ENCODE assay signal across 17 cellular contexts in genomic region chr1:100860397-100860991, GRCh38. TPM values are rescaled to one million over a fixed set of nuclear protein-coding genes. Genes with fewer than 3 reads are reported as not detected.
DNase-seq lines count a peak whose midpoint lies in the region; ATAC-seq and TF ChIP-seq lines count a peak whose summit lies in the region.
"Had no signal": no experiment of that assay in that cellular context is flagged by ENCODE, and none has a peak within 500 bp of the region (broad histone marks: within the 10 kb centered on the region; RNA-seq: fewer than 3 reads in every experiment).

No MANE protein-coding gene starts in this region.

- no peaks in the 10 kb centered on the region for H3K36me3 Mint-ChIP-seq in endodermal cell (ENCODE audit: low read depth)
- H3K36me3 Mint-ChIP-seq in CD4-positive, alpha-beta T cell (ENCODE audit: low read depth): no peaks in the 10 kb centered on the region
- H3K36me3 Mint-ChIP-seq: activated naive CD4-positive, alpha-beta T cell treated with anti-CD3 and anti-CD28 coated beads, Interleukin-2, amount 50 U/mL, for 72 hours had no signal

- POLR2A ChIA-PET in CD4-positive, alpha-beta T cell (lab: Charles Lee): interaction anchor here (0.6 kb wide), 1 partner anchor 1112 kb away, joined by 5 read pairs; no protein-coding TSS in a partner anchor

- intact Hi-C loops in CD4-positive, alpha-beta T cell (cut with DNase I, micrococcal nuclease): no loop called here

- H3K36me3 ChIP-seq in endodermal cell (ENCODE audit: control insufficient read depth, insufficient read depth, low read length): no peaks in the 10 kb centered on the region
- H3K36me3 ChIP-seq: suprapubic skin had no signal

- H3K4me3 ChIP-seq in endodermal cell (ENCODE audit: low read length): peak overlapping the region; percentile 28
- no peak overlapping the region for H3K4me3 ChIP-seq in retinal pigment epithelial cell (ENCODE audit: low read length)
- H3K4me3 ChIP-seq: suprapubic skin had no signal

- H3K9me3 ChIP-seq in endodermal cell (ENCODE audit: control insufficient read depth, low read length): peaks cover 31% of the 10 kb centered on the region
- no peaks in the 10 kb centered on the region for H3K9me3 ChIP-seq in CD4-positive, alpha-beta T cell (ENCODE audit: control insufficient read depth, low read length)
- H3K9me3 ChIP-seq: suprapubic skin had no signal

- WGBS in endodermal cell (ENCODE audit: insufficient coverage in 1 of 2, insufficient read length in 1 of 2), 2 experiments: 44 to 63% methylated on average over 3 of the region's 3 CpGs

- H3K9me3 Mint-ChIP-seq in endodermal cell: peaks cover 4% of the 10 kb centered on the region
- H3K9me3 Mint-ChIP-seq in CD4-positive, alpha-beta T cell: no peaks in the 10 kb centered on the region
- H3K9me3 Mint-ChIP-seq: activated naive CD4-positive, alpha-beta T cell treated with anti-CD3 and anti-CD28 coated beads, Interleukin-2, amount 50 U/mL, for 72 hours; T-helper 1 cell treated with Interleukin-12 subunit alpha and Interleukin-12 subunit beta and Interleukin-4 antibody, amounts not matched to agents 30 μg/mL and 1 μg/mL, for 36 hours had no signal

- no peaks in the 10 kb centered on the region for H3K27me3 Mint-ChIP-seq in endodermal cell (ENCODE audit: insufficient read depth)
- no peaks in the 10 kb centered on the region for H3K27me3 Mint-ChIP-seq in CD4-positive, alpha-beta T cell
- H3K27me3 Mint-ChIP-seq: progenitor cell of endocrine pancreas had no signal

- no peak overlapping the region for H3K27ac ChIP-seq in endodermal cell (ENCODE audit: low read depth, low read length)
- H3K27ac ChIP-seq in CD4-positive, alpha-beta T cell (ENCODE audit: low read depth, low read length): no peak overlapping the region
- H3K27ac ChIP-seq: HL-60, suprapubic skin had no signal

- no peak overlapping the region for H3K27ac Mint-ChIP-seq in endodermal cell
- no peak overlapping the region for H3K27ac Mint-ChIP-seq in CD4-positive, alpha-beta T cell
- H3K27ac Mint-ChIP-seq: activated CD8-positive, alpha-beta T cell treated with anti-CD3 and anti-CD28 coated beads, Interleukin-2, amount 10 ng/mL, durations not matched to agents 7 days and 5 days; activated naive CD4-positive, alpha-beta T cell treated with anti-CD3 and anti-CD28 coated beads, Interleukin-2, amount 50 U/mL, for 72 hours; T-helper 1 cell treated with Interleukin-12 subunit alpha and Interleukin-12 subunit beta and Interleukin-4 antibody, amounts not matched to agents 30 μg/mL and 1 μg/mL, for 36 hours had no signal

- peaks cover 6% of the 10 kb centered on the region for H3K4me1 ChIP-seq in endodermal cell (ENCODE audit: control insufficient read depth, insufficient read depth, low read length)
- H3K4me1 ChIP-seq: suprapubic skin had no signal

- no peak for TF ChIP-seq CTCF in endodermal cell (conservative IDR thresholded peaks at IDR 0.05)
- no peak for TF ChIP-seq CTCF in retinal pigment epithelial cell (conservative IDR thresholded peaks at IDR 0.05; ENCODE audit: low read depth, low read length)
- TF ChIP-seq CTCF in CD4-positive, alpha-beta T cell (IDR thresholded peaks at IDR 0.05): no peak

- H3K9ac ChIP-seq in endodermal cell (ENCODE audit: extremely low read depth, low read length, poor library complexity, severe bottlenecking): no peak overlapping the region

- no peaks in the 10 kb centered on the region for H3K27me3 ChIP-seq in endodermal cell (ENCODE audit: control insufficient read depth, insufficient read depth, low read length, poor library complexity, severe bottlenecking)
- peaks cover 3% of the 10 kb centered on the region for H3K27me3 ChIP-seq in CD4-positive, alpha-beta T cell (ENCODE audit: control insufficient read depth, insufficient read depth, low read length)
- H3K27me3 ChIP-seq: suprapubic skin had no signal

- no peak overlapping the region for H3K4me3 Mint-ChIP-seq in endodermal cell
- no peak overlapping the region for H3K4me3 Mint-ChIP-seq in CD4-positive, alpha-beta T cell
- H3K4me3 Mint-ChIP-seq: activated CD8-positive, alpha-beta T cell treated with anti-CD3 and anti-CD28 coated beads, Interleukin-2, amount 10 ng/mL, durations not matched to agents 7 days and 5 days; T-helper 1 cell treated with Interleukin-12 subunit alpha and Interleukin-12 subunit beta and Interleukin-4 antibody, amounts not matched to agents 30 μg/mL and 1 μg/mL, for 36 hours had no signal

- ATAC-seq in CD4-positive, alpha-beta T cell (ENCODE audit: poor library complexity): no peak
- ATAC-seq: activated CD8-positive, alpha-beta T cell treated with anti-CD3 and anti-CD28 coated beads, Interleukin-2, amount 10 ng/mL, durations not matched to agents 7 days and 5 days; activated naive CD4-positive, alpha-beta T cell treated with anti-CD3 and anti-CD28 coated beads, Interleukin-2, amount 50 U/mL, for 72 hours had no signal

- H3K4me1 Mint-ChIP-seq in endodermal cell: peaks cover 9% of the 10 kb centered on the region
- H3K4me1 Mint-ChIP-seq in CD4-positive, alpha-beta T cell (ENCODE audit: low read depth): no peaks in the 10 kb centered on the region

- peak; percentile 13 for DNase-seq in NCI-H2029 (lab: John Stamatoyannopoulos, UW)
- DNase-seq in NCI-H2029 treated with DMSO at 0.1 percent for 48 hours (lab: John Stamatoyannopoulos, UW): no peak
- DNase-seq in NCI-H69 (lab: John Stamatoyannopoulos, UW): peak; percentile 22
- DNase-seq in endodermal cell: no peak
- DNase-seq in retinal pigment epithelial cell (ENCODE audit: low read depth): peak; percentile 26
- DNase-seq in NOMO-1 (lab: John Stamatoyannopoulos, UW; ENCODE audit: unreplicated experiment in 2 of 2): no peak
- no peak for DNase-seq in CD4-positive, alpha-beta T cell
- no peak for DNase-seq in activated gamma-delta T cell treated with Interleukin-2 at 50 U/mL for 16 hours
- DNase-seq: ACHN; activated CD8-positive, alpha-beta T cell treated with anti-CD3 and anti-CD28 coated beads, Interleukin-2, amount 10 ng/mL, durations not matched to agents 7 days and 5 days; hypothalamus; NK-92 treated with Interleukin-12 subunit alpha and Interleukin-12 subunit beta, amount 100 ng/mL, for 24 hours had no signal

- CTCF ChIA-PET in CD4-positive, alpha-beta T cell (lab: Charles Lee): no interaction called here

RNA-seq across cellular contexts. Expression of gene EXTL2, which starts 34.1 kb away (rescaled TPM):
- total RNA-seq in endodermal cell: 10 to 100 TPM; 40.6 to 47.5 TPM
- 56.1 TPM for polyA plus RNA-seq in endodermal cell (2013, experiment 1 of 2)
- 53.9 TPM for polyA plus RNA-seq in endodermal cell (2013, experiment 2 of 2)
- 1 to 10 TPM; 1.5 to 1.8 TPM for total RNA-seq in CD4-positive, alpha-beta T cell

RNA-seq across cellular contexts. Expression of gene SLC30A7, which starts 35.4 kb away (rescaled TPM):
- 10 to 100 TPM; 21.7 to 26.2 TPM for total RNA-seq in endodermal cell
- polyA plus RNA-seq in endodermal cell (2013, experiment 1 of 2): 12.0 TPM
- polyA plus RNA-seq in endodermal cell (2013, experiment 2 of 2): 11.0 TPM
- 10 to 100 TPM; 21.6 to 21.7 TPM for total RNA-seq in CD4-positive, alpha-beta T cell

Comparison
In these comparisons a context has a peak if more than half of its experiments do, and no peak if none do; other contexts are left out.
1. DNase-seq: peak in NCI-H2029 (single experiment), NCI-H69 (single experiment) and retinal pigment epithelial cell (single experiment); none in NCI-H2029 treated with DMSO at 0.1 percent for 48 hours (single experiment), endodermal cell (single experiment), NOMO-1 (0 of 2), CD4-positive, alpha-beta T cell (0 of 10) and activated gamma-delta T cell treated with Interleukin-2 at 50 U/mL for 16 hours (single experiment).
2. RNA of gene EXTL2, which starts 34.1 kb away (total RNA-seq): 40.6 to 47.5 TPM in endodermal cell; 1.5 to 1.8 TPM in CD4-positive, alpha-beta T cell; every median in the first group is over 10 times any median in the second.